ENCODE assay signal across 20 cellular contexts in genomic region chr9:99120256-99120655, GRCh38. TPM values are rescaled to one million over a fixed set of nuclear protein-coding genes. Genes with fewer than 3 reads are reported as not detected.
DNase-seq lines count a peak whose midpoint lies in the region; ATAC-seq, FAIRE-seq and TF ChIP-seq lines count a peak whose summit lies in the region.
"Had no signal": no experiment of that assay in that cellular context is flagged by ENCODE, and none has a peak within 500 bp of the region (broad histone marks: within the 10 kb centered on the region; RNA-seq: fewer than 3 reads in every experiment).

No MANE protein-coding gene starts in this region.

- intact Hi-C loops in activated CD4-positive, alpha-beta T cell treated with anti-CD3 and anti-CD28 coated beads for 36 hours (cut with DNase I, micrococcal nuclease) = no loop called here
- intact Hi-C loops in ascending aorta (cut with DNase I) = no loop called here

- no peak overlapping the region for H3K27ac ChIP-seq in ascending aorta
- H3K27ac ChIP-seq: lower lobe of right lung, upper lobe of right lung had no signal

- H3K4me1 ChIP-seq in ascending aorta = peaks cover 0 to 12% of the 10 kb centered on the region in 2 donors

- H3K4me3 Mint-ChIP-seq in activated CD4-positive, alpha-beta T cell treated with anti-CD3 and anti-CD28 coated beads for 36 hours = no peak overlapping the region
- H3K4me3 Mint-ChIP-seq in T-helper 17 cell = no peak overlapping the region
- H3K4me3 Mint-ChIP-seq in naive thymus-derived CD8-positive, alpha-beta T cell = peak overlapping the region; percentile 3 to 94 (median 56)

- DNase-seq in activated CD4-positive, alpha-beta T cell treated with anti-CD3 and anti-CD28 coated beads for 36 hours = no peak
- DNase-seq in activated CD4-positive, alpha-beta T cell treated with anti-CD3 and anti-CD28 coated beads, Interleukin-2, amount 50 U/mL, for 1 hour = no peak
- DNase-seq in D721Med (ENCODE audit: insufficient read length, low spot score) (no peak), T-helper 17 cell (no peak), ascending aorta (ENCODE audit: low spot score in 2 of 2) (no peak), middle frontal gyrus (ENCODE audit: extremely low spot score, low spot score) (no peak), D341Med (ENCODE audit: low spot score) (no peak)
- no peak for DNase-seq in naive thymus-derived CD8-positive, alpha-beta T cell
- DNase-seq: activated CD4-positive, alpha-beta memory T cell treated with anti-CD3 and anti-CD28 coated beads, Interleukin-2, amount 10 ng/mL, durations not matched to agents 7 days and 5 days; amygdala; COR-L47; islet precursor cell; Karpas-422; lower lobe of right lung; NCI-H748 treated with DMSO at 0.1 percent for 48 hours; Peyer's patch; SK-N-SH; stimulated activated CD4-positive, alpha-beta T cell treated with anti-CD3 and anti-CD28 coated beads, Interleukin-2, amount 100 ng/mL, for 24 hours; stomach; upper lobe of right lung had no signal

- no peaks in the 10 kb centered on the region for H3K27me3 ChIP-seq in ascending aorta
- H3K27me3 ChIP-seq: Peyer's patch, stomach, upper lobe of right lung had no signal

- peak; percentile 55 for FAIRE-seq in D721Med (lab: Jason Lieb, UNC)

- H3K9me3 ChIP-seq in T-helper 17 cell (ENCODE audit: control insufficient read depth, low read length, poor library complexity, severe bottlenecking) (no peaks in the 10 kb centered on the region), ascending aorta (no peaks in the 10 kb centered on the region)
- H3K9me3 ChIP-seq: lower lobe of right lung, Peyer's patch, SK-N-SH, stomach, upper lobe of right lung had no signal

- no peaks in the 10 kb centered on the region for H3K9me3 Mint-ChIP-seq in activated CD4-positive, alpha-beta T cell treated with anti-CD3 and anti-CD28 coated beads for 36 hours (ENCODE audit: low read depth)
- H3K9me3 Mint-ChIP-seq in naive thymus-derived CD8-positive, alpha-beta T cell = no peaks in the 10 kb centered on the region
- H3K9me3 Mint-ChIP-seq: activated CD4-positive, alpha-beta memory T cell treated with anti-CD3 and anti-CD28 coated beads, Interleukin-2, amount 10 ng/mL, durations not matched to agents 7 days and 5 days had no signal

- POLR2A ChIA-PET in activated CD4-positive, alpha-beta T cell treated with anti-CD3 and anti-CD28 coated beads for 36 hours (lab: Charles Lee) = interaction anchor here (2.6 kb wide), 1 partner anchor 15 kb away, joined by 11 read pairs; the partner anchor contains the start of gene TGFBR1
- POLR2A ChIA-PET in naive thymus-derived CD8-positive, alpha-beta T cell (lab: Charles Lee) = interaction anchor here (1.1 to 10.6 kb wide), 5 partner anchors 9 to 107 kb away, joined by 3 to 63 read pairs (median 4); partner anchors contain the start of genes ALG2, SEC61B and TGFBR1

- no peak for ATAC-seq in activated CD4-positive, alpha-beta T cell treated with anti-CD3 and anti-CD28 coated beads for 36 hours
- no peak for ATAC-seq in T-helper 17 cell
- no peak for ATAC-seq in naive thymus-derived CD8-positive, alpha-beta T cell
- ATAC-seq: lower lobe of right lung, upper lobe of right lung had no signal

- CTCF ChIA-PET in activated CD4-positive, alpha-beta T cell treated with anti-CD3 and anti-CD28 coated beads for 36 hours (lab: Charles Lee) = interaction anchor here (1.1 to 2.4 kb wide), 3 partner anchors 9 to 62 kb away, joined by 3 to 6 read pairs (median 4); no protein-coding TSS in a partner anchor

- peak overlapping the region; percentile 40 for H3K27ac Mint-ChIP-seq in activated CD4-positive, alpha-beta T cell treated with anti-CD3 and anti-CD28 coated beads for 36 hours
- H3K27ac Mint-ChIP-seq in T-helper 17 cell = peak overlapping the region; percentile 88
- peak overlapping the region; percentile 28 to 95 (median 92) for H3K27ac Mint-ChIP-seq in naive thymus-derived CD8-positive, alpha-beta T cell

- H3K4me1 Mint-ChIP-seq in activated CD4-positive, alpha-beta T cell treated with anti-CD3 and anti-CD28 coated beads for 36 hours = peaks cover 76% of the 10 kb centered on the region
- H3K4me1 Mint-ChIP-seq in T-helper 17 cell = peaks cover 55% of the 10 kb centered on the region
- peaks cover 41 to 92% (median 85%) of the 10 kb centered on the region in 4 donors for H3K4me1 Mint-ChIP-seq in naive thymus-derived CD8-positive, alpha-beta T cell

- peaks cover 0 to 5% of the 10 kb centered on the region in 2 donors for H3K36me3 ChIP-seq in ascending aorta
- H3K36me3 ChIP-seq: lower lobe of right lung, Peyer's patch, stomach, upper lobe of right lung had no signal

- H3K36me3 Mint-ChIP-seq in activated CD4-positive, alpha-beta T cell treated with anti-CD3 and anti-CD28 coated beads for 36 hours (ENCODE audit: low read depth) = no peaks in the 10 kb centered on the region
- peaks cover 5% of the 10 kb centered on the region for H3K36me3 Mint-ChIP-seq in T-helper 17 cell (ENCODE audit: low read depth)
- H3K36me3 Mint-ChIP-seq in naive thymus-derived CD8-positive, alpha-beta T cell = peaks cover 0 to 3% (median 0%) of the 10 kb centered on the region in 3 donors

- H3K4me3 ChIP-seq in ascending aorta = no peak overlapping the region
- H3K4me3 ChIP-seq: lower lobe of right lung, Peyer's patch, stomach, upper lobe of right lung had no signal

- H3K27me3 Mint-ChIP-seq in activated CD4-positive, alpha-beta T cell treated with anti-CD3 and anti-CD28 coated beads for 36 hours = no peaks in the 10 kb centered on the region
- no peaks in the 10 kb centered on the region for H3K27me3 Mint-ChIP-seq in T-helper 17 cell
- H3K27me3 Mint-ChIP-seq in naive thymus-derived CD8-positive, alpha-beta T cell = no peaks in the 10 kb centered on the region
- H3K27me3 Mint-ChIP-seq: activated CD4-positive, alpha-beta memory T cell treated with anti-CD3 and anti-CD28 coated beads, Interleukin-2, amount 10 ng/mL, durations not matched to agents 7 days and 5 days had no signal

- TF ChIP-seq CTCF in D721Med (IDR thresholded peaks at IDR 0.05; ENCODE audit: insufficient read depth, missing control alignments) = no peak
- TF ChIP-seq CTCF in ascending aorta (IDR thresholded peaks at IDR 0.05) = no peak

RNA-seq across cellular contexts. Expression of gene TGFBR1, which starts 15.3 kb away (rescaled TPM):
- 10 to 100 TPM; 18.6 to 19.3 TPM for total RNA-seq in activated CD4-positive, alpha-beta T cell treated with anti-CD3 and anti-CD28 coated beads for 36 hours
- total RNA-seq in T-helper 17 cell (10 to 100 TPM; 23.5 to 29.1 TPM), ascending aorta (13.9 TPM)
- total RNA-seq in naive thymus-derived CD8-positive, alpha-beta T cell = 10 to 100 TPM; 43.6 to 45.3 TPM
- 10 to 100 TPM; 19.2 to 23.6 (median 22.3) TPM for polyA plus RNA-seq in naive thymus-derived CD8-positive, alpha-beta T cell

Comparison
In these comparisons a context has a peak if more than half of its experiments do, and no peak if none do; other contexts are left out.
1. H3K27ac Mint-ChIP-seq: peak in every context shown above with its lines; median percentile 92 in naive thymus-derived CD8-positive, alpha-beta T cell; 88 in T-helper 17 cell; 40 in activated CD4-positive, alpha-beta T cell treated with anti-CD3 and anti-CD28 coated beads for 36 hours.
2. H3K4me3 Mint-ChIP-seq: peak in naive thymus-derived CD8-positive, alpha-beta T cell (10 of 10); none in activated CD4-positive, alpha-beta T cell treated with anti-CD3 and anti-CD28 coated beads for 36 hours (single experiment) and T-helper 17 cell (single experiment).